8 cellular contexts compared by ENCODE assay signal in the genomic region with DNA sequence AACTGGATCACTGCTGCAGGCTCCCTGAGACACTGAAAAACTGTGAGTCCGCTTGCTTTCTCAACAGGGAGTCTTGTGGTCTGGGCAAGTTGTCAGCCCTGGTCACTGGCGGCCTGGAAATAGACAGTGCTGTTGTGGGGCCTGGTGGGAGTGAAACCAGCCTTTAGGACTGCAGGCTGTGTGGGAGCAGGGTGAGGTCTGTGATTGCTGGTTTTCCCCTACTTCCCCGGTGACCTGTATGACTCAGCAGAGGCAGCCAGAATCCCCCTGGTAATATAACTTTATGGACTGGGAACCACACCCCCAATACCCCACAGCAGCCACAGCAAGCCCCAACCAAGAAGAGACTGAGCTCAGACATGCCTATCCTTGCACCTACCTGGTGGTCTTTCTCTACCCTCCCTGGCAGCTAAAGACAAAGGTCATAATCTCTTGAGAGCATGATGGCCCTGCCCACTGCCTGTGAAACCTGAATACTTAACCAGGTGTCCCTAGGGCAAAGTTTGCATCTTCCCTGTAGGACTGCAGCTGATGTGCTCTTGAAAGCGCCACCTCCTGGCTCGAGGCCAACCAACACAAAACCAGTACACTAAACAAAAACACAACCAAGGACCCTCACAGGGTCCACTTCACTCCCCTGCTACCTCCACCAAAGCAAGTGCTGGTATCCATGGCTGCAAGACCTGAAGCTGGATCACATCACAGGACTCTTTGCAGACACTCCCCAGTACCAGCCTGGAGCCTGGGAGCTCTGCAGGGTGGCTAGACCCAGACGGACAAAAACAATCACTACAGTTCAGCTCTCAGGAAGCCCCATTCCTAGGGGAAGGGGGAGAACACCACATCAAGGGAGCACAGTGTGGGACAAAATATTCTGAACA. TPM values are rescaled to one million over a fixed set of nuclear protein-coding genes. Genes with fewer than 3 reads are reported as not detected.
DNase-seq lines count a peak whose midpoint lies in the region; ATAC-seq and FAIRE-seq lines count a peak whose summit lies in the region.

No MANE protein-coding gene starts in this region.

- DNase-seq in Daoy (ENCODE audit: low read depth) (peak; percentile 68), RCC 7860 (ENCODE audit: low spot score) (peak; percentile 82), myocyte (ENCODE audit: low read depth) (peak; percentile 44), NCI-H1092 (lab: John Stamatoyannopoulos, UW) (no peak)
- DNase-seq in activated naive CD4-positive, alpha-beta T cell treated with anti-CD3 and anti-CD28 coated beads, Interleukin-2, amount 10 ng/mL, durations not matched to agents 7 days and 5 days, result no peak
- no peak for DNase-seq in activated effector memory CD4-positive, alpha-beta T cell treated with anti-CD3 and anti-CD28 coated beads, Interleukin-2, amount 50 U/mL, for 16 hours

- no peak overlapping the region for H3K4me3 Mint-ChIP-seq in activated naive CD4-positive, alpha-beta T cell treated with anti-CD3 and anti-CD28 coated beads, Interleukin-2, amount 10 ng/mL, durations not matched to agents 7 days and 5 days

- H3K36me3 Mint-ChIP-seq in activated naive CD4-positive, alpha-beta T cell treated with anti-CD3 and anti-CD28 coated beads, Interleukin-2, amount 10 ng/mL, durations not matched to agents 7 days and 5 days, result no peaks in the 10 kb centered on the region

- no peak overlapping the region for H3K27ac Mint-ChIP-seq in activated naive CD4-positive, alpha-beta T cell treated with anti-CD3 and anti-CD28 coated beads, Interleukin-2, amount 10 ng/mL, durations not matched to agents 7 days and 5 days

- ATAC-seq in GM19351 (IDR thresholded peaks at IDR 0.05; ENCODE audit: unreplicated experiment) (peak; percentile 98), HG03159 (IDR thresholded peaks at IDR 0.05; ENCODE audit: unreplicated experiment) (peak; percentile 96)

- no peaks in the 10 kb centered on the region for H3K9me3 Mint-ChIP-seq in activated naive CD4-positive, alpha-beta T cell treated with anti-CD3 and anti-CD28 coated beads, Interleukin-2, amount 10 ng/mL, durations not matched to agents 7 days and 5 days

- peak; percentile 91 for FAIRE-seq in RCC 7860 (lab: Jason Lieb, UNC)

- H3K4me1 Mint-ChIP-seq in activated naive CD4-positive, alpha-beta T cell treated with anti-CD3 and anti-CD28 coated beads, Interleukin-2, amount 10 ng/mL, durations not matched to agents 7 days and 5 days, result no peaks in the 10 kb centered on the region

- CTCF ChIA-PET in activated naive CD4-positive, alpha-beta T cell treated with anti-CD3 and anti-CD28 coated beads, Interleukin-2, amount 10 ng/mL, durations not matched to agents 7 days and 5 days (lab: Charles Lee), result interaction anchor here (0.6 to 1.4 kb wide), 2 partner anchors 128 to 420 kb away, joined by 4 to 5 read pairs; no protein-coding TSS in a partner anchor

- H3K27me3 Mint-ChIP-seq in activated naive CD4-positive, alpha-beta T cell treated with anti-CD3 and anti-CD28 coated beads, Interleukin-2, amount 10 ng/mL, durations not matched to agents 7 days and 5 days, result peaks cover 22% of the 10 kb centered on the region

RNA-seq across cellular contexts. Expression of gene ADAM22, which starts 7.2 kb away (rescaled TPM):
- total RNA-seq in Daoy (2014; rRNA removed; shearing (Covaris generic)), result 2.6 and 3.0 TPM in 2 replicates
- 0.10 and 0.27 TPM in 2 replicates for total RNA-seq in myocyte
- 0.04 TPM for polyA plus RNA-seq in myocyte (2012)

RNA-seq across cellular contexts. Expression of gene DBF4, which starts 50.5 kb away (rescaled TPM):
- total RNA-seq in Daoy (2014; rRNA removed; shearing (Covaris generic)), result 51.5 and 87.8 TPM in 2 replicates
- total RNA-seq in myocyte, result 14.8 and 18.6 TPM in 2 replicates
- polyA plus RNA-seq in myocyte (2012), result 2.3 TPM

RNA-seq across cellular contexts. Expression of gene SLC25A40, which starts 50.7 kb away (rescaled TPM):
- total RNA-seq in Daoy (2014; rRNA removed; shearing (Covaris generic)), result 17.0 and 19.6 TPM in 2 replicates
- 10.6 and 12.4 TPM in 2 replicates for total RNA-seq in myocyte
- polyA plus RNA-seq in myocyte (2012), result 6.6 TPM

Comparison
In these comparisons a context has a peak if more than half of its experiments do, and no peak if none do; other contexts are left out.
1. DNase-seq: peak in Daoy (single experiment), RCC 7860 (single experiment) and myocyte (single experiment); none in activated naive CD4-positive, alpha-beta T cell treated with anti-CD3 and anti-CD28 coated beads, Interleukin-2, amount 10 ng/mL, durations not matched to agents 7 days and 5 days (single experiment), activated effector memory CD4-positive, alpha-beta T cell treated with anti-CD3 and anti-CD28 coated beads, Interleukin-2, amount 50 U/mL, for 16 hours (single experiment) and NCI-H1092 (single experiment).